In genomic region chr16:11825520-11826165, GRCh38 we compare ENCODE assay signal across 2 cellular contexts.
A peak's percentile ranks its signal among the peaks of the same experiment; 100 is the strongest.
TF ChIP-seq lines count a peak whose summit lies in the region.
"Not testable (repeated sequence)": the region's sequence is repeated elsewhere in the genome, so short reads cannot be mapped to it uniquely, and the experiment has no call there.

No MANE protein-coding gene starts in this region.

TF ChIP-seq in GM12878, 131 proteins besides CTCF, POLR2A, EP300 and RAD21:
- 0 out of 2 replicates have a peak, but pooled peaks have one; percentile 7 for TF ChIP-seq FOXK2 (IDR thresholded peaks at IDR 0.05)

TF ChIP-seq in HepG2, 621 proteins besides CTCF, POLR2A, EP300 and RAD21:
- TF ChIP-seq RXRA (CRISPR knock-in tag; IDR thresholded peaks at IDR 0.05), result 0 out of 2 replicates have a peak, but pooled peaks have one; percentile 34
- 0 out of 2 replicates have a peak, but pooled peaks have one; percentile 28 for TF ChIP-seq PAXIP1 (CRISPR knock-in tag; conservative IDR thresholded peaks at IDR 0.05)
- TF ChIP-seq HMG20B (CRISPR knock-in tag; conservative IDR thresholded peaks at IDR 0.05), result 0 out of 2 replicates have a peak, but pooled peaks have one; percentile 60
- 0 out of 2 replicates have a peak, but pooled peaks have one; percentile 13 for TF ChIP-seq MNT (IDR thresholded peaks at IDR 0.05)
- peak; percentile 54; the same call in 1 of the 2 replicates for TF ChIP-seq PHF21A (CRISPR knock-in tag; IDR thresholded peaks at IDR 0.05)
- TF ChIP-seq ZNF280D (CRISPR knock-in tag; IDR thresholded peaks at IDR 0.05), result 0 out of 2 replicates have a peak, but pooled peaks have one; percentile 28
- TF ChIP-seq TRIM24 (CRISPR knock-in tag; IDR thresholded peaks at IDR 0.05), result 0 out of 2 replicates have a peak, but pooled peaks have one; percentile 46
- 0 out of 2 replicates have a peak, but pooled peaks have one; percentile 39 for TF ChIP-seq ZBTB33 (CRISPR knock-in tag; IDR thresholded peaks at IDR 0.05)
- peak; percentile 84 for TF ChIP-seq GFI1 (CRISPR knock-in tag; IDR thresholded peaks at IDR 0.05; ENCODE audit: borderline replicate concordance)
- peak; percentile 55; the same call in 1 of the 2 replicates for TF ChIP-seq SALL1 (CRISPR knock-in tag; IDR thresholded peaks at IDR 0.05)
- peak; percentile 71 for TF ChIP-seq SKI (IDR thresholded peaks at IDR 0.05; ENCODE audit: partially characterized antibody)
- TF ChIP-seq ZNF12 (CRISPR knock-in tag; IDR thresholded peaks at IDR 0.05), result peak; percentile 86; the same call in 1 of the 2 replicates
- TF ChIP-seq ZNF263 (CRISPR knock-in tag; IDR thresholded peaks at IDR 0.05), result peak; percentile 59; the same call in 1 of the 2 replicates
- not testable (repeated sequence) for TF ChIP-seq SOX6 (IDR thresholded peaks at IDR 0.05); SOX13 (IDR thresholded peaks at IDR 0.05); FOXP1 (CRISPR knock-in tag; IDR thresholded peaks at IDR 0.05)
- TF ChIP-seq SOX6 (CRISPR knock-in tag; IDR thresholded peaks at IDR 0.05), result peak; percentile 42; the same call in 1 of the 2 replicates
- TF ChIP-seq SOX13 (CRISPR knock-in tag; conservative IDR thresholded peaks at IDR 0.05 in 1 of 2, IDR thresholded peaks at IDR 0.05 in 1 of 2), result 0 out of 4 replicates have a peak, but pooled peaks of 1 of the 2 experiments have one; percentile 13
- 0 out of 2 replicates have a peak, but pooled peaks have one; percentile 13 for TF ChIP-seq POGZ (CRISPR knock-in tag; IDR thresholded peaks at IDR 0.05)
- peak; percentile 96 for TF ChIP-seq ZNF460 (CRISPR knock-in tag; IDR thresholded peaks at IDR 0.05; ENCODE audit: borderline replicate concordance)
- peak; percentile 44; the same call in 1 of the 2 replicates for TF ChIP-seq ZNF629 (CRISPR knock-in tag; conservative IDR thresholded peaks at IDR 0.05)
- peak; percentile 88 for TF ChIP-seq ZMYM2 (CRISPR knock-in tag; IDR thresholded peaks at IDR 0.05)
- TF ChIP-seq TEAD3 (CRISPR knock-in tag; optimal IDR thresholded peaks at IDR 0.05; ENCODE audit: borderline replicate concordance), result peak; percentile 83
- peak; percentile 69; the same call in 1 of the 2 replicates for TF ChIP-seq CEBPB (IDR thresholded peaks at IDR 0.05; ENCODE audit: borderline replicate concordance, low read depth, low read length)
- peak; percentile 74 for TF ChIP-seq CEBPG (CRISPR knock-in tag; IDR thresholded peaks at IDR 0.05)
- peak; percentile 20; the same call in 1 of the 2 replicates for TF ChIP-seq KDM1A (CRISPR knock-in tag; IDR thresholded peaks at IDR 0.05)
- TF ChIP-seq FOXP1 (IDR thresholded peaks at IDR 0.05), result 0 out of 2 replicates have a peak, but pooled peaks have one; percentile 20
- peak; percentile 37; the same call in 1 of the 2 replicates for TF ChIP-seq RCOR2 (CRISPR knock-in tag; IDR thresholded peaks at IDR 0.05)
- TF ChIP-seq LCORL (IDR thresholded peaks at IDR 0.05), result peak; percentile 48
- TF ChIP-seq LCORL (CRISPR knock-in tag; IDR thresholded peaks at IDR 0.05), result 0 out of 2 replicates have a peak, but pooled peaks have one; percentile 19
- 0 out of 2 replicates have a peak, but pooled peaks have one; percentile 34 for TF ChIP-seq ZNF3 (CRISPR knock-in tag; IDR thresholded peaks at IDR 0.05)
- 0 out of 2 replicates have a peak, but pooled peaks have one; percentile 29 for TF ChIP-seq NCOR1 (IDR thresholded peaks at IDR 0.05; ENCODE audit: borderline replicate concordance, low read length)
- 0 out of 2 replicates have a peak, but pooled peaks have one; percentile 21 for TF ChIP-seq ZNF768 (CRISPR knock-in tag; IDR thresholded peaks at IDR 0.05)
- peak; percentile 28; the same call in 1 of the 2 replicates for TF ChIP-seq HOXA3 (CRISPR knock-in tag; IDR thresholded peaks at IDR 0.05)
- peak; percentile 84; the same call in 1 of the 2 replicates for TF ChIP-seq ZMYM3 (CRISPR knock-in tag; IDR thresholded peaks at IDR 0.05)
- TF ChIP-seq ZNF770 (CRISPR knock-in tag; IDR thresholded peaks at IDR 0.05), result peak; percentile 97
- peak; percentile 41; the same call in 1 of the 2 replicates for TF ChIP-seq ZNF687 (CRISPR knock-in tag; IDR thresholded peaks at IDR 0.05)
- peak; percentile 70; the same call in 1 of the 2 replicates for TF ChIP-seq ZNF362 (CRISPR knock-in tag; IDR thresholded peaks at IDR 0.05; ENCODE audit: borderline replicate concordance)
